Comparison of ENCODE assay signal across 34 cellular contexts in genomic region chr19:29429581-29429980, GRCh38.
"Had no signal": no experiment of that assay in that cellular context is flagged by ENCODE, and none has a peak within 500 bp of the region (broad histone marks: within the 10 kb centered on the region; RNA-seq: fewer than 3 reads in every experiment).

No MANE protein-coding gene starts in this region.

- H3K27me3 ChIP-seq: body of pancreas, brain microvascular endothelial cell had no signal

- H3K36me3 Mint-ChIP-seq: activated CD4-positive, alpha-beta memory T cell treated with anti-CD3 and anti-CD28 coated beads for 36 hours; activated naive CD4-positive, alpha-beta T cell treated with anti-CD3 and anti-CD28 coated beads, Interleukin-2, amount 50 U/mL, for 24 hours; activated naive CD8-positive, alpha-beta T cell; activated naive CD8-positive, alpha-beta T cell treated with anti-CD3 and anti-CD28 coated beads, Interleukin-2, amount 10 ng/mL, durations not matched to agents 7 days and 5 days had no signal

- H3K9me3 ChIP-seq: body of pancreas had no signal

- H3K4me3 Mint-ChIP-seq: activated CD4-positive, alpha-beta memory T cell treated with anti-CD3 and anti-CD28 coated beads for 36 hours; activated CD4-positive, alpha-beta T cell treated with anti-CD3 and anti-CD28 coated beads for 36 hours; activated CD4-positive, alpha-beta T cell treated with anti-CD3 and anti-CD28 coated beads, Interleukin-2, amount 10 ng/mL, durations not matched to agents 7 days and 5 days; activated CD8-positive, alpha-beta T cell treated with anti-CD3 and anti-CD28 coated beads for 36 hours; activated naive CD4-positive, alpha-beta T cell treated with anti-CD3 and anti-CD28 coated beads, Interleukin-2, amount 10 ng/mL, durations not matched to agents 7 days and 5 days; activated naive CD4-positive, alpha-beta T cell treated with anti-CD3 and anti-CD28 coated beads, Interleukin-2, amount 50 U/mL, for 24 hours; activated naive CD8-positive, alpha-beta T cell; activated naive CD8-positive, alpha-beta T cell treated with anti-CD3 and anti-CD28 coated beads, Interleukin-2, amount 10 ng/mL, durations not matched to agents 7 days and 5 days; activated naive CD8-positive, alpha-beta T cell treated with anti-CD3 and anti-CD28 coated beads, Interleukin-2, amount 50 U/mL, for 24 hours; activated T-cell treated with anti-CD3 and anti-CD28 coated beads, Interleukin-2, amount 50 U/mL, for 4 hours; T-helper 1 cell treated with Interleukin-12 subunit alpha and Interleukin-12 subunit beta and Interleukin-4 antibody, amounts not matched to agents 30 μg/mL and 1 μg/mL, for 36 hours; T-helper 2 cell treated with Interferon-gamma antibody and Interleukin-4, amounts not matched to agents 5 μg/mL and 100 μg/mL, for 36 hours; WTC11 had no signal

- DNase-seq: activated CD4-positive, alpha-beta memory T cell treated with anti-CD3 and anti-CD28 coated beads for 36 hours; activated CD4-positive, alpha-beta T cell treated with anti-CD3 and anti-CD28 coated beads for 1 hour; activated CD4-positive, alpha-beta T cell treated with anti-CD3 and anti-CD28 coated beads for 36 hours; activated CD4-positive, alpha-beta T cell treated with anti-CD3 and anti-CD28 coated beads for 48 hours; activated CD4-positive, alpha-beta T cell treated with anti-CD3 and anti-CD28 coated beads, Interleukin-2, amount 10 ng/mL, durations not matched to agents 7 days and 5 days; activated CD4-positive, CD25-positive, alpha-beta regulatory T cell; activated CD8-positive, alpha-beta memory T cell treated with anti-CD3 and anti-CD28 coated beads, Interleukin-2, amount 50 U/mL, for 4 hours; activated CD8-positive, alpha-beta T cell treated with anti-CD3 and anti-CD28 coated beads for 36 hours; activated effector memory CD4-positive, alpha-beta T cell treated with Interleukin-2 at 50 U/mL for 16 hours; activated gamma-delta T cell; activated naive CD4-positive, alpha-beta T cell treated with anti-CD3 and anti-CD28 coated beads, Interleukin-2, amount 10 ng/mL, durations not matched to agents 7 days and 5 days; activated naive CD4-positive, alpha-beta T cell treated with Interleukin-2 at 50 U/mL for 16 hours; activated naive CD8-positive, alpha-beta T cell treated with anti-CD3 and anti-CD28 coated beads, Interleukin-2, amount 10 ng/mL, durations not matched to agents 7 days and 5 days; activated naive CD8-positive, alpha-beta T cell treated with anti-CD3 and anti-CD28 coated beads, Interleukin-2, amount 50 U/mL, for 24 hours; activated T-cell treated with anti-CD3 and anti-CD28 coated beads for 4 hours; activated T-cell treated with anti-CD3 and anti-CD28 coated beads, Interleukin-2, amount 50 U/mL, for 1 hour; activated T-cell treated with anti-CD3 and anti-CD28 coated beads, Interleukin-2, amount 50 U/mL, for 4 hours; amygdala; anterior cingulate cortex; body of pancreas; brain microvascular endothelial cell; central memory CD4-positive, alpha-beta T cell; SW 1271; T-helper 1 cell; T-helper 2 cell; T-helper 9 cell; WERI-Rb-1 had no signal

- H3K27me3 Mint-ChIP-seq: activated CD4-positive, alpha-beta T cell treated with anti-CD3 and anti-CD28 coated beads, Interleukin-2, amount 10 ng/mL, durations not matched to agents 7 days and 5 days; activated naive CD4-positive, alpha-beta T cell treated with anti-CD3 and anti-CD28 coated beads, Interleukin-2, amount 10 ng/mL, durations not matched to agents 7 days and 5 days; activated naive CD8-positive, alpha-beta T cell treated with anti-CD3 and anti-CD28 coated beads, Interleukin-2, amount 10 ng/mL, durations not matched to agents 7 days and 5 days; activated naive CD8-positive, alpha-beta T cell treated with anti-CD3 and anti-CD28 coated beads, Interleukin-2, amount 50 U/mL, for 24 hours had no signal

- H3K36me3 ChIP-seq: brain microvascular endothelial cell, breast epithelium, WERI-Rb-1 had no signal

- H3K4me1 Mint-ChIP-seq: activated CD4-positive, alpha-beta T cell treated with anti-CD3 and anti-CD28 coated beads for 36 hours; activated CD4-positive, alpha-beta T cell treated with anti-CD3 and anti-CD28 coated beads, Interleukin-2, amount 10 ng/mL, durations not matched to agents 7 days and 5 days; activated naive CD4-positive, alpha-beta T cell treated with anti-CD3 and anti-CD28 coated beads, Interleukin-2, amount 10 ng/mL, durations not matched to agents 7 days and 5 days; activated naive CD4-positive, alpha-beta T cell treated with anti-CD3 and anti-CD28 coated beads, Interleukin-2, amount 50 U/mL, for 24 hours; activated naive CD8-positive, alpha-beta T cell treated with anti-CD3 and anti-CD28 coated beads, Interleukin-2, amount 10 ng/mL, durations not matched to agents 7 days and 5 days; activated naive CD8-positive, alpha-beta T cell treated with anti-CD3 and anti-CD28 coated beads, Interleukin-2, amount 50 U/mL, for 24 hours; WTC11 had no signal

- H3K9me3 Mint-ChIP-seq: activated CD4-positive, alpha-beta memory T cell treated with anti-CD3 and anti-CD28 coated beads for 36 hours; activated CD4-positive, alpha-beta T cell treated with anti-CD3 and anti-CD28 coated beads, Interleukin-2, amount 10 ng/mL, durations not matched to agents 7 days and 5 days; activated CD8-positive, alpha-beta T cell treated with anti-CD3 and anti-CD28 coated beads for 36 hours; activated naive CD4-positive, alpha-beta T cell treated with anti-CD3 and anti-CD28 coated beads, Interleukin-2, amount 50 U/mL, for 24 hours; activated naive CD8-positive, alpha-beta T cell treated with anti-CD3 and anti-CD28 coated beads, Interleukin-2, amount 10 ng/mL, durations not matched to agents 7 days and 5 days; activated naive CD8-positive, alpha-beta T cell treated with anti-CD3 and anti-CD28 coated beads, Interleukin-2, amount 50 U/mL, for 24 hours; activated T-cell treated with anti-CD3 and anti-CD28 coated beads, Interleukin-2, amount 50 U/mL, for 4 hours; activated T-helper 2 cell treated with anti-CD3 and anti-CD28 coated beads, Interferon-gamma antibody, Interleukin-2, Interleukin-4, amounts not matched to agents 10 μg/mL and 5 μg/mL and 100 μg/mL, durations not matched to agents 14 hours and 24 hours and 36 hours; T-helper 1 cell treated with Interleukin-12 subunit alpha and Interleukin-12 subunit beta and Interleukin-4 antibody, amounts not matched to agents 30 μg/mL and 1 μg/mL, for 36 hours; T-helper 2 cell treated with Interferon-gamma antibody and Interleukin-4, amounts not matched to agents 5 μg/mL and 100 μg/mL, for 36 hours had no signal

- H3K27ac ChIP-seq: body of pancreas, brain microvascular endothelial cell, breast epithelium, WERI-Rb-1 had no signal

- H3K27ac Mint-ChIP-seq: activated CD4-positive, alpha-beta memory T cell treated with anti-CD3 and anti-CD28 coated beads for 36 hours; activated CD4-positive, alpha-beta T cell treated with anti-CD3 and anti-CD28 coated beads for 36 hours; activated CD4-positive, alpha-beta T cell treated with anti-CD3 and anti-CD28 coated beads, Interleukin-2, amount 10 ng/mL, durations not matched to agents 7 days and 5 days; activated CD8-positive, alpha-beta T cell treated with anti-CD3 and anti-CD28 coated beads for 36 hours; activated naive CD4-positive, alpha-beta T cell treated with anti-CD3 and anti-CD28 coated beads, Interleukin-2, amount 10 ng/mL, durations not matched to agents 7 days and 5 days; activated naive CD4-positive, alpha-beta T cell treated with anti-CD3 and anti-CD28 coated beads, Interleukin-2, amount 50 U/mL, for 24 hours; activated naive CD8-positive, alpha-beta T cell; activated naive CD8-positive, alpha-beta T cell treated with anti-CD3 and anti-CD28 coated beads, Interleukin-2, amount 10 ng/mL, durations not matched to agents 7 days and 5 days; activated naive CD8-positive, alpha-beta T cell treated with anti-CD3 and anti-CD28 coated beads, Interleukin-2, amount 50 U/mL, for 24 hours; activated T-helper 2 cell treated with anti-CD3 and anti-CD28 coated beads, Interferon-gamma antibody, Interleukin-2, Interleukin-4, amounts not matched to agents 10 μg/mL and 5 μg/mL and 100 μg/mL, durations not matched to agents 14 hours and 24 hours and 36 hours; T-helper 1 cell treated with Interleukin-12 subunit alpha and Interleukin-12 subunit beta and Interleukin-4 antibody, amounts not matched to agents 30 μg/mL and 1 μg/mL, for 36 hours; T-helper 2 cell treated with Interferon-gamma antibody and Interleukin-4, amounts not matched to agents 5 μg/mL and 100 μg/mL, for 36 hours; WTC11 had no signal

- H3K4me1 ChIP-seq: body of pancreas, breast epithelium had no signal

- H3K4me3 ChIP-seq: body of pancreas, breast epithelium had no signal
